Comparison of ENCODE assay signal across 16 cellular contexts in genomic region chr13:73618275-73618865, GRCh38.
A peak's percentile ranks its signal among the peaks of the same experiment; 100 is the strongest.
DNase-seq lines count a peak whose midpoint lies in the region; ATAC-seq and TF ChIP-seq lines count a peak whose summit lies in the region.
"Had no signal": no experiment of that assay in that cellular context is flagged by ENCODE, and none has a peak within 500 bp of the region (broad histone marks: within the 10 kb centered on the region; RNA-seq: fewer than 3 reads in every experiment).

No MANE protein-coding gene starts in this region.

- intact Hi-C loops in PC-9 (cut with micrococcal nuclease; ENCODE audit: unreplicated experiment): no loop called here
- intact Hi-C loops in left colon (cut with DNase I, micrococcal nuclease): no loop called here

- H3K4me3 Mint-ChIP-seq in GM23338: no peak overlapping the region

- H3F3A ChIP-seq in GM23338 (replicated peaks; ENCODE audit: low read depth) (no peaks in the 10 kb centered on the region), PC-9 (ENCODE audit: insufficient read depth, low read depth) (no peaks in the 10 kb centered on the region)

- 0 out of 2 replicates have a peak overlapping the region, but pooled peaks have one; percentile 6 for H2AFZ ChIP-seq in GM23338
- no peak overlapping the region for H2AFZ ChIP-seq in PC-9
- H2AFZ ChIP-seq in Karpas-422 (ENCODE audit: low read length): no peak overlapping the region

- CTCF ChIA-PET in PC-9 (lab: Charles Lee): no interaction called here

- H3K9me2 ChIP-seq in GM23338 (ENCODE audit: insufficient read depth): 0 out of 2 replicates have a peak, but pooled peaks cover 3% of the 10 kb centered on the region
- H3K9me2 ChIP-seq in PC-9 (ENCODE audit: insufficient read depth): no peaks in the 10 kb centered on the region
- no peaks in the 10 kb centered on the region for H3K9me2 ChIP-seq in Karpas-422 (replicated peaks; ENCODE audit: insufficient read depth, low read length)

- no peaks in the 10 kb centered on the region for H3K36me3 ChIP-seq in GM23338 (ENCODE audit: insufficient read depth)
- no peaks in the 10 kb centered on the region for H3K36me3 ChIP-seq in PC-9 (ENCODE audit: low read depth)
- no peaks in the 10 kb centered on the region for H3K36me3 ChIP-seq in rectal smooth muscle tissue (ENCODE audit: control insufficient read depth, insufficient read depth, low read length)
- H3K36me3 ChIP-seq in Karpas-422 (ENCODE audit: insufficient read depth, low read length): no peaks in the 10 kb centered on the region

- H3K4me1 ChIP-seq in GM23338 (ENCODE audit: insufficient read depth) (no peaks in the 10 kb centered on the region), PC-9 (replicated peaks; ENCODE audit: insufficient read depth) (peaks cover 7% of the 10 kb centered on the region), rectal smooth muscle tissue (ENCODE audit: control insufficient read depth, insufficient read depth, low read length) (no peaks in the 10 kb centered on the region), Karpas-422 (ENCODE audit: low read length) (no peaks in the 10 kb centered on the region)
- H3K4me1 ChIP-seq: testis had no signal

- DNase-seq in GM23338 (ENCODE audit: low spot score) (peak; percentile 13), PC-9 (no peak), left colon (peak; percentile 53 to 60), RPMI8226 (no peak), activated gamma-delta T cell treated with Interleukin-2 at 50 U/mL for 16 hours (no peak), Karpas-422 (no peak)
- DNase-seq: activated CD4-positive, CD25-positive, alpha-beta regulatory T cell treated with anti-CD3 and anti-CD28 coated beads, Interleukin-2, amount 50 U/mL, for 72 hours; activated effector memory CD4-positive, alpha-beta T cell treated with anti-CD3 and anti-CD28 coated beads, Interleukin-2, amount 50 U/mL, for 16 hours; anterior cingulate cortex; DMS79 treated with DMSO at 0.1 percent for 48 hours; foreskin fibroblast; NCI-H226; stimulated activated CD4-positive, alpha-beta T cell treated with anti-CD3 and anti-CD28 coated beads, Interleukin-4, amount 100 ng/mL, for 4 hours; testis had no signal

- no peaks in the 10 kb centered on the region for H3K9me3 Mint-ChIP-seq in GM23338

- H3K4me3 ChIP-seq in GM23338 (no peak overlapping the region), PC-9 (no peak overlapping the region), rectal smooth muscle tissue (ENCODE audit: low read length) (peak overlapping the region; percentile 39), Karpas-422 (ENCODE audit: low read length) (no peak overlapping the region)
- H3K4me3 ChIP-seq: testis had no signal

- H3K36me3 Mint-ChIP-seq in GM23338 (ENCODE audit: low read depth): no peaks in the 10 kb centered on the region

- 0 out of 2 replicates have a peak overlapping the region, but pooled peaks have one; percentile 22 for H3K27ac Mint-ChIP-seq in GM23338

- H3K27me3 ChIP-seq in GM23338 (ENCODE audit: insufficient read depth): no peaks in the 10 kb centered on the region
- no peaks in the 10 kb centered on the region for H3K27me3 ChIP-seq in PC-9 (ENCODE audit: insufficient read depth, low read depth)
- no peaks in the 10 kb centered on the region for H3K27me3 ChIP-seq in rectal smooth muscle tissue (ENCODE audit: control insufficient read depth, insufficient read depth, low read length)
- H3K27me3 ChIP-seq in Karpas-422 (ENCODE audit: low read length): no peaks in the 10 kb centered on the region
- H3K27me3 ChIP-seq: testis had no signal

- H3K4me2 ChIP-seq in GM23338: no peak overlapping the region
- 0 out of 2 replicates have a peak overlapping the region, but pooled peaks have one; percentile 2 for H3K4me2 ChIP-seq in PC-9
- H3K4me2 ChIP-seq in Karpas-422 (ENCODE audit: low read depth, low read length, poor library complexity, severe bottlenecking): no peak overlapping the region

- BruUV-seq in PC-9 (replicated peaks; lab: Mats Ljungman, UMichigan): no TSS peak

- no peak overlapping the region for H3K27ac ChIP-seq in GM23338 (ENCODE audit: low read depth)
- H3K27ac ChIP-seq in PC-9: no peak overlapping the region
- no peak overlapping the region for H3K27ac ChIP-seq in rectal smooth muscle tissue (ENCODE audit: low read depth, low read length)
- H3K27ac ChIP-seq in Karpas-422 (ENCODE audit: low read length): no peak overlapping the region
- H3K27ac ChIP-seq: testis had no signal

- POLR2A ChIA-PET in PC-9 (lab: Charles Lee; ENCODE audit: unreplicated experiment): no interaction called here

- H3K9ac ChIP-seq in rectal smooth muscle tissue (ENCODE audit: low read length): no peak overlapping the region
- H3K9ac ChIP-seq in Karpas-422 (ENCODE audit: low read length): no peak overlapping the region

- H3K79me2 ChIP-seq in GM23338 (replicated peaks; ENCODE audit: insufficient read depth) (no peaks in the 10 kb centered on the region), PC-9 (ENCODE audit: low read depth) (no peaks in the 10 kb centered on the region), Karpas-422 (ENCODE audit: low read length) (no peaks in the 10 kb centered on the region)

- H3K27me3 Mint-ChIP-seq in GM23338 (ENCODE audit: insufficient read depth, low read depth, poor library complexity): no peaks in the 10 kb centered on the region

- peaks cover 8% of the 10 kb centered on the region for H3K4me1 Mint-ChIP-seq in GM23338

- TF ChIP-seq CTCF in GM23338 (conservative IDR thresholded peaks at IDR 0.05; ENCODE audit: low read depth in 2 of 2) (no peak), PC-9 (conservative IDR thresholded peaks at IDR 0.05) (no peak)

- ATAC-seq in GM23338: peak; percentile 48
- peak; percentile 87 for ATAC-seq in left colon
- ATAC-seq in GM19395 (IDR thresholded peaks at IDR 0.05; ENCODE audit: unreplicated experiment): no peak

- H4K20me1 ChIP-seq in GM23338 (replicated peaks; ENCODE audit: insufficient read depth): no peaks in the 10 kb centered on the region
- no peaks in the 10 kb centered on the region for H4K20me1 ChIP-seq in PC-9 (ENCODE audit: insufficient read depth)
- no peaks in the 10 kb centered on the region for H4K20me1 ChIP-seq in Karpas-422 (ENCODE audit: insufficient read depth, low read depth, low read length)

- no peaks in the 10 kb centered on the region for H3K9me3 ChIP-seq in PC-9 (ENCODE audit: insufficient read depth, low read depth)
- H3K9me3 ChIP-seq in Karpas-422 (ENCODE audit: low read length): no peaks in the 10 kb centered on the region
- H3K9me3 ChIP-seq: testis had no signal

TF ChIP-seq in GM23338, 12 proteins besides CTCF, POLR2A, EP300 and RAD21 (continues in another document):
- TF ChIP-seq EZH2 (IDR thresholded peaks at IDR 0.05; ENCODE audit: low read depth, unreplicated experiment): no peak
- no peak for TF ChIP-seq POLR2AphosphoS5 (IDR thresholded peaks at IDR 0.05; ENCODE audit: low read depth)
- TF ChIP-seq EZH2phosphoT487 (IDR thresholded peaks at IDR 0.05; ENCODE audit: unreplicated experiment): no peak
- TF ChIP-seq REST (IDR thresholded peaks at IDR 0.05; ENCODE audit: unreplicated experiment): no peak
- TF ChIP-seq ETS1 (IDR thresholded peaks at IDR 0.05): no peak
- TF ChIP-seq ZNF331 (CRISPR knock-in tag; IDR thresholded peaks at IDR 0.05; ENCODE audit: low read depth): no peak
- TF ChIP-seq STAT1 (IDR thresholded peaks at IDR 0.05; ENCODE audit: unreplicated experiment): no peak

Comparison
In these comparisons a context has a peak if more than half of its experiments do, and no peak if none do; other contexts are left out.
1. DNase-seq: peak in GM23338 (single experiment) and left colon (2 of 2); none in PC-9 (0 of 2), RPMI8226 (single experiment), activated gamma-delta T cell treated with Interleukin-2 at 50 U/mL for 16 hours (single experiment) and Karpas-422 (single experiment).